ENCODE assay signal across 13 cellular contexts in genomic region chr2:176763871-176764404, GRCh38.
DNase-seq lines count a peak whose midpoint lies in the region; ATAC-seq and TF ChIP-seq lines count a peak whose summit lies in the region.
"Had no signal": no experiment of that assay in that cellular context is flagged by ENCODE, and none has a peak within 500 bp of the region (broad histone marks: within the 10 kb centered on the region; RNA-seq: fewer than 3 reads in every experiment).

No MANE protein-coding gene starts in this region.

- H3K9ac ChIP-seq in colonic mucosa (ENCODE audit: low read depth in 2 of 2, low read length in 2 of 2) = no peak overlapping the region

- H3K36me3 ChIP-seq in colonic mucosa = no peaks in the 10 kb centered on the region
- peaks cover 0 to 2% of the 10 kb centered on the region in 2 donors for H3K36me3 ChIP-seq in left lung
- H3K36me3 ChIP-seq: neutrophil had no signal

- intact Hi-C loops in Right ventricle myocardium superior (cut with DNase I) = no loop called here
- intact Hi-C loops in cardiac septum (cut with DNase I) = no loop called here
- intact Hi-C loops in colonic mucosa (cut with DNase I) = no loop called here
- intact Hi-C loops in left lung (cut with DNase I) = no loop called here

- H3K9me3 ChIP-seq in colonic mucosa (no peaks in the 10 kb centered on the region), left lung (no peaks in the 10 kb centered on the region)
- H3K9me3 ChIP-seq: neutrophil had no signal

- DNase-seq in Right ventricle myocardium superior (no peak), cardiac septum (ENCODE audit: low spot score) (no peak), NCI-H82 (lab: John Stamatoyannopoulos, UW) (peak; percentile 77), retina (peak; percentile 6), colonic mucosa (no peak), left lung (no peak)
- DNase-seq: kidney; NCI-H510A; stimulated activated naive CD8-positive, alpha-beta T cell treated with anti-CD3 and anti-CD28 coated beads, Interleukin-15, amount 100 ng/mL, for 72 hours; SW 1271 had no signal

- TF ChIP-seq CTCF in colonic mucosa (IDR thresholded peaks at IDR 0.05) (no peak), left lung (IDR thresholded peaks at IDR 0.05) (no peak)

- H3K27ac ChIP-seq in colonic mucosa (no peak overlapping the region), left lung (no peak overlapping the region)
- H3K27ac ChIP-seq: neutrophil had no signal

- peak; percentile 62 for ATAC-seq in Right ventricle myocardium superior (ENCODE audit: poor library complexity)
- peak; percentile 71 for ATAC-seq in HG02798 (IDR thresholded peaks at IDR 0.05; ENCODE audit: poor library complexity, unreplicated experiment)
- no peak for ATAC-seq in esophagus mucosa
- no peak for ATAC-seq in left lung
- ATAC-seq: stimulated activated naive CD8-positive, alpha-beta T cell treated with anti-CD3 and anti-CD28 coated beads, Interleukin-15, amount 100 ng/mL, for 72 hours had no signal

- H3K4me1 ChIP-seq in colonic mucosa = no peaks in the 10 kb centered on the region
- no peaks in the 10 kb centered on the region for H3K4me1 ChIP-seq in left lung

- H3K27me3 ChIP-seq in colonic mucosa (no peaks in the 10 kb centered on the region), left lung (no peaks in the 10 kb centered on the region)

- H3K4me3 ChIP-seq in colonic mucosa = no peak overlapping the region
- no peak overlapping the region for H3K4me3 ChIP-seq in left lung

Comparison
In these comparisons a context has a peak if more than half of its experiments do, and no peak if none do; other contexts are left out.
1. ATAC-seq: peak in Right ventricle myocardium superior (single experiment) and HG02798 (single experiment); none in esophagus mucosa (single experiment) and left lung (single experiment).
2. DNase-seq: peak in NCI-H82 (single experiment) and retina (single experiment); none in Right ventricle myocardium superior (single experiment), cardiac septum (single experiment), colonic mucosa (single experiment) and left lung (0 of 2).